ENCODE assay signal across 1 cellular context in the genomic region with DNA sequence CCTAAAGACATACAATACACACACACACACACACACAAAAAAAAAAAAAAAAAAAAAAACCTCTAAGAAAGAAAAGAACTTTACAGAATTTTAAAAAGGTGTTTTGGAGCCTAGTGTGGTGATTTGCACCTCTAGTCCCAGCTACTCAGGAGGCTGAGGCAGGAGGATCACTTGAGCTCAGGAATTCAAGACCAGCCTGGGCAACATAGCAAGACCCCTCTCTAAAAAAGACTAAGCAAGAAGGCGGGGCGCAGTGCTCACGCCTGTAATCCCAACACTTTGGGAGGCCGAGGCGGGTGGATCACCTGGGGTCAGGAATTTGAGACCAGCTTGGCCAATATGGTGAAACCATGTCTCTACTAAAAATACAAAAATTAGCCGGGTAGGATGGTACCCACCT. TPM values are rescaled to one million over a fixed set of nuclear protein-coding genes. Genes with fewer than 3 reads are reported as not detected.
"Had no signal": no experiment of that assay in that cellular context is flagged by ENCODE, and none has a peak within 500 bp of the region (broad histone marks: within the 10 kb centered on the region; RNA-seq: fewer than 3 reads in every experiment).

No MANE protein-coding gene starts in this region.

RNA-seq across cellular contexts. Expression of a gene that starts 44.9 kb away (rescaled TPM):
- total RNA-seq: mononuclear cell had no signal
